31 cellular contexts compared by ENCODE assay signal in the genomic region with DNA sequence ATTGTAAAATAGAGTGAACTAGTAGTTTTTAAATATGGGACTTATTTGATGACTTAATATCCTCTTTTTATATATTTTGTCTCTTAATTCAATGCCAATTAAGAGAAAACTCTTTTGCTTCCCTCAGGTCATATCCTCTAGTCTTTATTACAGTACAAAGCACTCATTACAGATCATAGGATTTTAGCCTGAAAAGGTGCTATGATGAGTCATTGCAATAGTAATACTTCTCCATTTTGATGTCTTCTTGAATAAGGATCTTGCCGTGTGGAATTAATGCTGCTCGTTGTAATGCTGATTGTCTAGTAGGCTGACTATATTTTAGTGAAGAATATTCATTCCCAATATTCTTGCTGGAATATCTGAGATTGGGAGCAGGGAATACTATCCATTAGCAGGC.
DNase-seq lines count a peak whose midpoint lies in the region; ATAC-seq lines count a peak whose summit lies in the region.
"Had no signal": no experiment of that assay in that cellular context is flagged by ENCODE, and none has a peak within 500 bp of the region (broad histone marks: within the 10 kb centered on the region; RNA-seq: fewer than 3 reads in every experiment).

No MANE protein-coding gene starts in this region.

- H3K27me3 Mint-ChIP-seq in effector memory CD8-positive, alpha-beta T cell: no peaks in the 10 kb centered on the region
- H3K27me3 Mint-ChIP-seq: activated CD4-positive, alpha-beta memory T cell treated with anti-CD3 and anti-CD28 coated beads for 36 hours; CD8-positive, alpha-beta memory T cell; IgD-negative memory B cell had no signal

- no peaks in the 10 kb centered on the region for H3K4me1 Mint-ChIP-seq in effector memory CD8-positive, alpha-beta T cell (ENCODE audit: low read depth in 2 of 2)
- H3K4me1 Mint-ChIP-seq: CD8-positive, alpha-beta memory T cell; IgD-negative memory B cell had no signal

- ATAC-seq in GM18858 (IDR thresholded peaks at IDR 0.05; ENCODE audit: unreplicated experiment) (peak; percentile 92), GM19468 (IDR thresholded peaks at IDR 0.05; ENCODE audit: extremely low read depth, unreplicated experiment) (peak; percentile 63), HG03039 (IDR thresholded peaks at IDR 0.05; ENCODE audit: unreplicated experiment) (peak; percentile 69)
- ATAC-seq in effector memory CD8-positive, alpha-beta T cell (replicated peaks): no peak
- ATAC-seq: natural killer cell, WTC11 had no signal

- H3K27ac Mint-ChIP-seq in effector memory CD8-positive, alpha-beta T cell: no peak overlapping the region
- H3K27ac Mint-ChIP-seq: activated CD4-positive, alpha-beta memory T cell treated with anti-CD3 and anti-CD28 coated beads for 36 hours; activated naive CD4-positive, alpha-beta T cell treated with anti-CD3 and anti-CD28 coated beads for 36 hours; CD8-positive, alpha-beta memory T cell; IgD-negative memory B cell; natural killer cell; WTC11 had no signal

- H3K36me3 Mint-ChIP-seq in effector memory CD8-positive, alpha-beta T cell (ENCODE audit: insufficient read depth): peaks cover 3% of the 10 kb centered on the region
- H3K36me3 Mint-ChIP-seq: activated CD4-positive, alpha-beta memory T cell treated with anti-CD3 and anti-CD28 coated beads for 36 hours; CD8-positive, alpha-beta memory T cell; IgD-negative memory B cell; natural killer cell; WTC11 had no signal

- H3K4me3 Mint-ChIP-seq in effector memory CD8-positive, alpha-beta T cell: no peak overlapping the region
- H3K4me3 Mint-ChIP-seq: activated CD4-positive, alpha-beta memory T cell treated with anti-CD3 and anti-CD28 coated beads for 36 hours; activated naive CD4-positive, alpha-beta T cell treated with anti-CD3 and anti-CD28 coated beads for 36 hours; CD8-positive, alpha-beta memory T cell; IgD-negative memory B cell; natural killer cell; WTC11 had no signal

- peak; percentile 47 for DNase-seq in NCI-H146 treated with DMSO at 0.1 percent for 48 hours (lab: John Stamatoyannopoulos, UW; ENCODE audit: unreplicated experiment)
- no peak for DNase-seq in NCI-H2227 (lab: John Stamatoyannopoulos, UW; ENCODE audit: unreplicated experiment)
- no peak for DNase-seq in effector memory CD8-positive, alpha-beta T cell
- DNase-seq in LoVo (ENCODE audit: low spot score): no peak
- DNase-seq in effector CD8-positive, alpha-beta T cell (lab: John Stamatoyannopoulos, UW): no peak
- DNase-seq: activated CD4-positive, alpha-beta memory T cell treated with anti-CD3 and anti-CD28 coated beads for 36 hours; activated naive CD4-positive, alpha-beta T cell treated with anti-CD3 and anti-CD28 coated beads for 36 hours; activated T-cell treated with anti-CD3 and anti-CD28 coated beads, Interleukin-2, amount 50 U/mL, for 1 hour; anterior cingulate cortex; caudate nucleus; CD8-positive, alpha-beta memory T cell; DND-41; dorsolateral prefrontal cortex; foreskin melanocyte; kidney glomerular epithelial cell; mesenchymal stem cell; MG63; natural killer cell; NCI-H1694 treated with DMSO at 0.1 percent for 48 hours; NCI-H446 treated with DMSO at 0.1 percent for 48 hours; NK-92 treated with Interleukin-12 subunit alpha and Interleukin-12 subunit beta, amount 100 ng/mL, for 24 hours; posterior cingulate gyrus; RPMI8226; SK-N-SH; stimulated activated naive CD4-positive, alpha-beta T cell; trophoblast cell had no signal

- H3K9me3 Mint-ChIP-seq in effector memory CD8-positive, alpha-beta T cell: peaks cover 2 to 6% of the 10 kb centered on the region in 2 donors
